8 cellular contexts compared by ENCODE assay signal in the genomic region with DNA sequence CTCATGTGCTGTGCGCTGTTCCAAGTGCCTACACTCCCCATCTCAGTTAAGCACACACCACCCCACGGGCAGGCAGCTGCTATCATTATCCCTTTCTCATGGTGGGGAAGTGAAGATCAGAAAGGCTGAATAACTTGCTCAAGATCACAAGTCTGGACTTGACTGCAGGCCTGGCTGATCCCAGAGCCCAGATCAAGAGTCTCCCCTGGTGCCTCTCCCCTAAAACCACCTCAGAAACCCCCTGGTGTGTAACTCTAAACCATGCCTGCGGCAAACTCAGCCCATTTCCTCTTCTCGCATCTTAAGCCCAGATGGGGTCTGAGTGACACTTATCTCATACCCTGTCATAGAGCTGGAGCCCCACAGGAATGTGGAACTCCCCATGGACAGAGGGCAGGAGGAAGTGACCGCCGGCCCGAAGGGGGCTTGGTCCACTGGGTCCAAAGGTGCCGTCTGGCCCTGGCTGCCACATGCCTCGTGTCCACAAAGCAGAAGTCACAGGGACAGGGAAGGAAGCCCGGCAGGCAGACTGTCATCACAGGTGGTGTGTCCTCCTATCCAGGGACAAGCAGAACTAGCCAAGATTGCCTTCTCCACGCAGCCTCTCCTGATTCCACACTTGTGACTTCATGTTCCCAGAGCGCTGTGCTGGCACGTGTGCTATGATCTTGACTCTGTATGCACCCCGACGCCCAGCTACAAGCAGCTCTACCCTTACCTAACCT.
DNase-seq lines count a peak whose midpoint lies in the region; ATAC-seq and TF ChIP-seq lines count a peak whose summit lies in the region.

No MANE protein-coding gene starts in this region.

- H3K27me3 ChIP-seq in hepatocyte = no peaks in the 10 kb centered on the region

- H3K27ac Mint-ChIP-seq in activated naive CD4-positive, alpha-beta T cell treated with anti-CD3 and anti-CD28 coated beads for 36 hours = no peak overlapping the region

- TF ChIP-seq CTCF in hepatocyte (IDR thresholded peaks at IDR 0.05; ENCODE audit: poor library complexity) = no peak

- no peaks in the 10 kb centered on the region for H3K36me3 ChIP-seq in hepatocyte (replicated peaks; ENCODE audit: insufficient read depth, low read depth)

- no peaks in the 10 kb centered on the region for H3K79me2 ChIP-seq in hepatocyte

- no peaks in the 10 kb centered on the region for H3K4me1 Mint-ChIP-seq in activated naive CD4-positive, alpha-beta T cell treated with anti-CD3 and anti-CD28 coated beads for 36 hours (ENCODE audit: low read depth)

- no peaks in the 10 kb centered on the region for H3K9me2 ChIP-seq in hepatocyte (replicated peaks; ENCODE audit: insufficient read depth)

- intact Hi-C loops in left ventricle myocardium superior (cut with micrococcal nuclease) = no loop called here
- intact Hi-C loops in activated naive CD4-positive, alpha-beta T cell treated with anti-CD3 and anti-CD28 coated beads for 36 hours (cut with micrococcal nuclease) = no loop called here

- no peaks in the 10 kb centered on the region for H3K9me3 Mint-ChIP-seq in activated naive CD4-positive, alpha-beta T cell treated with anti-CD3 and anti-CD28 coated beads for 36 hours

- ATAC-seq in GM21447 (IDR thresholded peaks at IDR 0.05; ENCODE audit: unreplicated experiment) = peak; percentile 88
- no peak for ATAC-seq in HG03139 (IDR thresholded peaks at IDR 0.05; ENCODE audit: unreplicated experiment)
- no peak for ATAC-seq in left ventricle myocardium superior

- H3K36me3 Mint-ChIP-seq in activated naive CD4-positive, alpha-beta T cell treated with anti-CD3 and anti-CD28 coated beads for 36 hours (ENCODE audit: low read depth) = no peaks in the 10 kb centered on the region

- 59% methylated on average over 15 of the region's 15 CpGs for WGBS in hepatocyte (ENCODE audit: low lambda C conversion rate, missing lambda C conversion rate)

- H3K4me3 Mint-ChIP-seq in activated naive CD4-positive, alpha-beta T cell treated with anti-CD3 and anti-CD28 coated beads for 36 hours = no peak overlapping the region

- peak; percentile 42 for DNase-seq in EL
- peak; percentile 25 for DNase-seq in HPDE6-E6E7 (ENCODE audit: extremely low spot score)
- DNase-seq in hepatocyte (ENCODE audit: low spot score) = peak; percentile 36
- DNase-seq in left ventricle myocardium superior = no peak
- no peak for DNase-seq in NCI-H1092 treated with DMSO at 0.1 percent for 48 hours (lab: John Stamatoyannopoulos, UW)
- no peak for DNase-seq in activated naive CD4-positive, alpha-beta T cell treated with anti-CD3 and anti-CD28 coated beads for 36 hours

- no peak overlapping the region for H3K4me2 ChIP-seq in hepatocyte

- no peaks in the 10 kb centered on the region for H4K20me1 ChIP-seq in hepatocyte (ENCODE audit: insufficient read depth, poor library complexity, severe bottlenecking)

- H3K27ac ChIP-seq in hepatocyte = no peak overlapping the region

- no peak overlapping the region for H2AFZ ChIP-seq in hepatocyte

- CTCF ChIA-PET in activated naive CD4-positive, alpha-beta T cell treated with anti-CD3 and anti-CD28 coated beads for 36 hours (lab: Charles Lee) = interaction anchor here (2.1 kb wide), 1 partner anchor 8 kb away, joined by 6 read pairs; no protein-coding TSS in a partner anchor

- no peaks in the 10 kb centered on the region for H3K9me3 ChIP-seq in hepatocyte (ENCODE audit: low read depth)

- no peaks in the 10 kb centered on the region for H3K4me1 ChIP-seq in hepatocyte (ENCODE audit: insufficient read depth)

- H3K4me3 ChIP-seq in hepatocyte = no peak overlapping the region

- peaks cover 4% of the 10 kb centered on the region for H3K27me3 Mint-ChIP-seq in activated naive CD4-positive, alpha-beta T cell treated with anti-CD3 and anti-CD28 coated beads for 36 hours (ENCODE audit: low read depth)

Comparison
In these comparisons a context has a peak if more than half of its experiments do, and no peak if none do; other contexts are left out.
1. DNase-seq: peak in EL (single experiment), HPDE6-E6E7 (single experiment) and hepatocyte (single experiment); none in left ventricle myocardium superior (single experiment), NCI-H1092 treated with DMSO at 0.1 percent for 48 hours (single experiment) and activated naive CD4-positive, alpha-beta T cell treated with anti-CD3 and anti-CD28 coated beads for 36 hours (single experiment).